ENCODE assay signal across 23 cellular contexts in the genomic region with DNA sequence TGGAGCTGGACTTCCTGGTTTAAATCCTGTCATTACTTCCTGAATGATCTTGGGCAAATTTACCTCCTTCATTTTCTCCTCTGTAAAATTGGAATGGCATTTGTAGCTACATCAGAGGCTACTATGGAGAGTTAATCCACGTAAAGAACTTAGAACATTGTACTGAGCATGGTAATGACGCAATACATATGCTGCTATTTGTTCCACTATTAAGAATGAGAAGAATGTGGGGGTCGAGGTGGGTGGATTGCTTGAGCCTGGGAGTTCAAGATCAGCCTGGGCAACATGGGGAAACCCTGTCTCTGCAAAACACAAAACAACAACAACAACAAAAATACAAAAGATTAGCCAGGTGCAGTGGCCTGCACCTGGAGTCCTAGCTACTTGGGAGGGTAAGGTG.
A peak's percentile ranks its signal among the peaks of the same experiment; 100 is the strongest.
DNase-seq lines count a peak whose midpoint lies in the region; ATAC-seq, FAIRE-seq and TF ChIP-seq lines count a peak whose summit lies in the region.
"Had no signal": no experiment of that assay in that cellular context is flagged by ENCODE, and none has a peak within 500 bp of the region (broad histone marks: within the 10 kb centered on the region; RNA-seq: fewer than 3 reads in every experiment).

No MANE protein-coding gene starts in this region.

- no peak for DNase-seq in HepG2 (ENCODE audit: low spot score)
- DNase-seq in right lobe of liver = no peak
- no peak for DNase-seq in K562 (ENCODE audit: extremely low read depth in 1 of 4, low spot score in 3 of 4)
- peak; percentile 47 for DNase-seq in mesendoderm
- no peak for DNase-seq in MG63
- no peak for DNase-seq in activated CD8-positive, alpha-beta T cell treated with anti-CD3 and anti-CD28 coated beads for 36 hours
- DNase-seq in kidney = no peak
- DNase-seq: AML-193; Caco-2; CD4-positive, alpha-beta T cell; DMS79; GDM1; HFFc6; KG1 had no signal

- H2BK5ac ChIP-seq in mesendoderm (ENCODE audit: low read length) = no peak overlapping the region

- H3K27me3 ChIP-seq in HepG2 (ENCODE audit: control insufficient read depth in 1 of 2, insufficient read depth in 2 of 2, low read length in 2 of 2) (no peaks in the 10 kb centered on the region), right lobe of liver (no peaks in the 10 kb centered on the region), K562 (ENCODE audit: control insufficient read depth in 2 of 2, insufficient read depth in 2 of 2, low read length in 2 of 2) (no peaks in the 10 kb centered on the region), mesendoderm (ENCODE audit: insufficient read depth, low read length, poor library complexity) (no peaks in the 10 kb centered on the region), MG63 (peaks cover 2% of the 10 kb centered on the region; the same call in 1 of the 2 replicates)

- peaks cover 2% of the 10 kb centered on the region for H3K27me3 Mint-ChIP-seq in activated CD8-positive, alpha-beta T cell treated with anti-CD3 and anti-CD28 coated beads for 36 hours
- H3K27me3 Mint-ChIP-seq: IgD-negative memory B cell had no signal

- H3K4me2 ChIP-seq in HepG2 (ENCODE audit: low read depth, low read length) (no peak overlapping the region), K562 (ENCODE audit: insufficient read depth, low read length) (no peak overlapping the region), mesendoderm (ENCODE audit: low read length) (no peak overlapping the region)
- H3K4me2 ChIP-seq: A549 had no signal

- CTCF ChIA-PET in HepG2 (lab: Yijun Ruan, JAX; ENCODE audit: low intra/inter-chr PET ratio, low total read pairs) (no interaction called here), K562 (lab: Yijun Ruan, JAX; ENCODE audit: low intra/inter-chr PET ratio) (no interaction called here)
- CTCF ChIA-PET in activated CD8-positive, alpha-beta T cell treated with anti-CD3 and anti-CD28 coated beads for 36 hours (lab: Charles Lee) = no interaction called here

- no peaks in the 10 kb centered on the region for H3K79me1 ChIP-seq in mesendoderm (ENCODE audit: low read length)

- intact Hi-C loops in HepG2 (cut with micrococcal nuclease; ENCODE audit: unreplicated experiment) = no loop called here
- intact Hi-C loops in right lobe of liver (cut with DNase I) = no loop called here
- intact Hi-C loops in K562 (cut with micrococcal nuclease) = no loop called here
- intact Hi-C loops in activated CD8-positive, alpha-beta T cell treated with anti-CD3 and anti-CD28 coated beads for 36 hours (cut with micrococcal nuclease) = no loop called here
- intact Hi-C loops in kidney (cut with DNase I) = no loop called here

- H3K36me3 ChIP-seq in HepG2 (replicated peaks in 1 of 2; ENCODE audit: control insufficient read depth in 1 of 2, insufficient read depth in 2 of 2, low read length in 2 of 2) (no peaks in the 10 kb centered on the region), right lobe of liver (no peaks in the 10 kb centered on the region), K562 (ENCODE audit: control insufficient read depth, insufficient read depth, low read length) (no peaks in the 10 kb centered on the region), mesendoderm (ENCODE audit: control insufficient read depth, insufficient read depth, low read length) (no peaks in the 10 kb centered on the region), MG63 (no peaks in the 10 kb centered on the region), kidney (ENCODE audit: control insufficient read depth in 1 of 2, insufficient read depth in 2 of 2, low read length in 2 of 2) (no peaks in the 10 kb centered on the region)

- no peak overlapping the region for H3K56ac ChIP-seq in mesendoderm (ENCODE audit: low read length)

- H2BK120ac ChIP-seq in mesendoderm (ENCODE audit: low read depth, low read length) = no peak overlapping the region

- H3K9ac ChIP-seq in HepG2 (ENCODE audit: insufficient read depth, low read depth, low read length) = no peak overlapping the region
- H3K9ac ChIP-seq in K562 (ENCODE audit: insufficient read depth in 1 of 2, low read depth in 2 of 2, low read length in 2 of 2) = no peak overlapping the region
- no peak overlapping the region for H3K9ac ChIP-seq in mesendoderm (ENCODE audit: low read length)
- H3K9ac ChIP-seq in kidney (ENCODE audit: low read length in 2 of 2) = no peak overlapping the region

- no peak for ATAC-seq in HepG2
- no peak for ATAC-seq in right lobe of liver
- no peak for ATAC-seq in K562
- ATAC-seq in activated CD8-positive, alpha-beta T cell treated with anti-CD3 and anti-CD28 coated beads for 36 hours = no peak
- no peak for ATAC-seq in HG03139 (IDR thresholded peaks at IDR 0.05; ENCODE audit: unreplicated experiment)
- ATAC-seq: A549, HCT116 had no signal

- TF ChIP-seq POLR2A in HepG2 (IDR thresholded peaks at IDR 0.05; ENCODE audit: insufficient read depth in 1 of 2, low read depth in 2 of 2, low read length in 2 of 2) (no peak), right lobe of liver (IDR thresholded peaks at IDR 0.05) (no peak), K562 (conservative IDR thresholded peaks at IDR 0.05) (no peak)

- no peak overlapping the region for H3K23ac ChIP-seq in mesendoderm (ENCODE audit: low read length)

- no peaks in the 10 kb centered on the region for H4K20me1 ChIP-seq in HepG2 (ENCODE audit: insufficient read depth, low read length)
- no peaks in the 10 kb centered on the region for H4K20me1 ChIP-seq in K562 (replicated peaks; ENCODE audit: control insufficient read depth, insufficient read depth, low read length)

- FAIRE-seq in HepG2 (lab: Jason Lieb, UNC) (no peak), K562 (lab: Jason Lieb, UNC) (no peak), kidney (lab: Jason Lieb, UNC) (no peak)
- FAIRE-seq: D721Med, GM12892, GM18507 had no signal

- H3K18ac ChIP-seq in mesendoderm (ENCODE audit: low read length) = no peak overlapping the region

- no peak overlapping the region for H3K27ac Mint-ChIP-seq in activated CD8-positive, alpha-beta T cell treated with anti-CD3 and anti-CD28 coated beads for 36 hours
- H3K27ac Mint-ChIP-seq: CD4-positive, alpha-beta T cell; HFFc6; IgD-negative memory B cell had no signal

- H2AFZ ChIP-seq in HepG2 (ENCODE audit: low read length) = no peak overlapping the region
- no peak overlapping the region for H2AFZ ChIP-seq in K562 (ENCODE audit: low read depth, low read length)

- H3K4me1 ChIP-seq in HepG2 (ENCODE audit: insufficient read depth, low read length) (no peaks in the 10 kb centered on the region), right lobe of liver (no peaks in the 10 kb centered on the region), K562 (replicated peaks in 1 of 2; ENCODE audit: control insufficient read depth in 2 of 2, insufficient read depth in 2 of 2, low read length in 2 of 2) (no peaks in the 10 kb centered on the region), mesendoderm (ENCODE audit: control insufficient read depth, low read depth, low read length) (peaks cover 10% of the 10 kb centered on the region), kidney (ENCODE audit: control insufficient read depth in 1 of 2, insufficient read depth in 1 of 2, low read depth in 1 of 2, low read length in 2 of 2) (no peaks in the 10 kb centered on the region)
- H3K4me1 ChIP-seq: A549, Caco-2 had no signal

- POLR2A ChIA-PET in HepG2 (lab: Yijun Ruan, JAX) = no interaction called here
- POLR2A ChIA-PET in K562 (lab: Yijun Ruan, JAX) = no interaction called here
- POLR2A ChIA-PET in activated CD8-positive, alpha-beta T cell treated with anti-CD3 and anti-CD28 coated beads for 36 hours (lab: Charles Lee) = no interaction called here

- H3K4me1 Mint-ChIP-seq in activated CD8-positive, alpha-beta T cell treated with anti-CD3 and anti-CD28 coated beads for 36 hours (ENCODE audit: low read depth) = no peaks in the 10 kb centered on the region
- H3K4me1 Mint-ChIP-seq: IgD-negative memory B cell had no signal

- H3K4ac ChIP-seq in mesendoderm (ENCODE audit: low read depth, low read length) = no peak overlapping the region

- H3K4me3 Mint-ChIP-seq in activated CD8-positive, alpha-beta T cell treated with anti-CD3 and anti-CD28 coated beads for 36 hours = no peak overlapping the region
- H3K4me3 Mint-ChIP-seq: CD4-positive, alpha-beta T cell; HFFc6; IgD-negative memory B cell had no signal

- no peak overlapping the region for H4K8ac ChIP-seq in mesendoderm (ENCODE audit: low read depth, low read length)

- H3K9me1 ChIP-seq in K562 (ENCODE audit: control insufficient read depth, insufficient read depth, low read length) = no peaks in the 10 kb centered on the region

- TF ChIP-seq RAD21 in HepG2 (CRISPR knock-in tag; IDR thresholded peaks at IDR 0.05) = no peak
- TF ChIP-seq RAD21 in K562 (CRISPR knock-in tag; conservative IDR thresholded peaks at IDR 0.05 in 1 of 2, IDR thresholded peaks at IDR 0.05 in 1 of 2) = no peak

- H3K9me3 ChIP-seq in HepG2 (ENCODE audit: low read length) (no peaks in the 10 kb centered on the region), right lobe of liver (no peaks in the 10 kb centered on the region), K562 (replicated peaks; ENCODE audit: control insufficient read depth, insufficient read depth, low read depth, low read length) (no peaks in the 10 kb centered on the region), MG63 (no peaks in the 10 kb centered on the region), kidney (ENCODE audit: control insufficient read depth in 1 of 2, low read length in 2 of 2) (no peaks in the 10 kb centered on the region)
- H3K9me3 ChIP-seq: Caco-2 had no signal

- H2AK5ac ChIP-seq in mesendoderm (ENCODE audit: low read length) = no peak overlapping the region

- in situ Hi-C loops in HepG2 (cut with HindIII; ENCODE audit: extremely low pct_ligation_motif_present, low pct_unique_long_range_greater_than_20kb) (no loop called here), K562 (cut with MboI) (no loop called here)

- TF ChIP-seq EP300 in HepG2 (IDR thresholded peaks at IDR 0.05; ENCODE audit: low read depth in 2 of 2, low read length in 2 of 2) (no peak), HepG2 (CRISPR knock-in tag; IDR thresholded peaks at IDR 0.05; ENCODE audit: borderline replicate concordance) (no peak), K562 (IDR thresholded peaks at IDR 0.05; ENCODE audit: low read length) (no peak)

- WGBS in HepG2 (ENCODE audit: low lambda C conversion rate) = 2% methylated on average over 3 of the region's 3 CpGs
- WGBS in right lobe of liver (ENCODE audit: insufficient coverage, low coverage, low lambda C conversion rate, missing lambda C conversion rate) = 14% methylated on average over 2 of the region's 3 CpGs
- WGBS in K562 (ENCODE audit: insufficient coverage, low coverage, missing lambda C conversion rate) = 0% methylated on average over 3 of the region's 3 CpGs
- WGBS in mesendoderm (ENCODE audit: extremely low coverage, insufficient coverage, low lambda C conversion rate) = no CpG with 5 or more reads among the region's 3 CpGs

- no TSS peak for BruUV-seq in HepG2 (replicated peaks; lab: Mats Ljungman, UMichigan)
- BruUV-seq in K562 (replicated peaks; lab: Mats Ljungman, UMichigan) = no TSS peak

- no peak for TF ChIP-seq CTCF in HepG2 (CRISPR knock-in tag; IDR thresholded peaks at IDR 0.05)
- no peak for TF ChIP-seq CTCF in right lobe of liver (IDR thresholded peaks at IDR 0.05)
- TF ChIP-seq CTCF in K562 (IDR thresholded peaks at IDR 0.05 in 2 of 3, conservative IDR thresholded peaks at IDR 0.05 in 1 of 3; ENCODE audit: insufficient read depth in 2 of 3, low read depth in 1 of 3, low read length in 3 of 3) = no peak
- no peak for TF ChIP-seq CTCF in activated CD8-positive, alpha-beta T cell treated with anti-CD3 and anti-CD28 coated beads for 36 hours (IDR thresholded peaks at IDR 0.05)
- no peak for TF ChIP-seq CTCF in kidney (IDR thresholded peaks at IDR 0.05; ENCODE audit: borderline replicate concordance, extremely low read depth, insufficient read depth)

- H3K27ac ChIP-seq in HepG2 (ENCODE audit: extremely low read length, insufficient read depth, low read length) (no peak overlapping the region), right lobe of liver (no peak overlapping the region), K562 (ENCODE audit: extremely low read depth, low read depth, low read length) (no peak overlapping the region), mesendoderm (ENCODE audit: low read depth, low read length) (no peak overlapping the region), kidney (ENCODE audit: low read depth in 2 of 2, low read length in 2 of 2) (no peak overlapping the region)
- H3K27ac ChIP-seq: 22Rv1, A549, C4-2B had no signal

- no peak overlapping the region for H3K4me3 ChIP-seq in HepG2 (replicated peaks in 1 of 3; ENCODE audit: insufficient read depth in 1 of 3, low read depth in 2 of 3, low read length in 3 of 3)
- H3K4me3 ChIP-seq in right lobe of liver = no peak overlapping the region
- no peak overlapping the region for H3K4me3 ChIP-seq in K562
- H3K4me3 ChIP-seq in mesendoderm (ENCODE audit: low read length) = no peak overlapping the region
- no peak overlapping the region for H3K4me3 ChIP-seq in MG63
- no peak overlapping the region for H3K4me3 ChIP-seq in kidney (ENCODE audit: low read length in 2 of 2)
- H3K4me3 ChIP-seq: A549 had no signal

- H3K36me3 Mint-ChIP-seq in activated CD8-positive, alpha-beta T cell treated with anti-CD3 and anti-CD28 coated beads for 36 hours (ENCODE audit: low read depth) = no peaks in the 10 kb centered on the region
- H3K36me3 Mint-ChIP-seq: IgD-negative memory B cell had no signal

- no peaks in the 10 kb centered on the region for H3K9me3 Mint-ChIP-seq in activated CD8-positive, alpha-beta T cell treated with anti-CD3 and anti-CD28 coated beads for 36 hours
- H3K9me3 Mint-ChIP-seq: CD4-positive, alpha-beta T cell; HFFc6 had no signal

- H4K5ac ChIP-seq in mesendoderm (ENCODE audit: low read length) = no peak overlapping the region

- H3K79me2 ChIP-seq in HepG2 (ENCODE audit: insufficient read depth, low read length) (no peaks in the 10 kb centered on the region), K562 (ENCODE audit: control insufficient read depth, insufficient read depth, low read length) (no peaks in the 10 kb centered on the region), mesendoderm (ENCODE audit: control insufficient read depth, insufficient read depth, low read length) (no peaks in the 10 kb centered on the region)

- no peak overlapping the region for H2BK15ac ChIP-seq in mesendoderm (replicated peaks; ENCODE audit: low read depth)

Comparison
In these comparisons a context has a peak if more than half of its experiments do, and no peak if none do; other contexts are left out.
1. Of the 241 proteins assayed by ChIP-seq in both HepG2 and K562: peak only in HepG2: CEBPB; only in K562: none; in both: none; in neither: 238; mixed calls (peak in some experiments, not most) for 2.